5 cellular contexts compared by ENCODE assay signal in genomic region chr19:50581795-50582660, GRCh38. TPM values are rescaled to one million over a fixed set of nuclear protein-coding genes. Genes with fewer than 3 reads are reported as not detected.
"Had no signal": no experiment of that assay in that cellular context is flagged by ENCODE, and none has a peak within 500 bp of the region (broad histone marks: within the 10 kb centered on the region; RNA-seq: fewer than 3 reads in every experiment).

No MANE protein-coding gene starts in this region.

RNA-seq across cellular contexts. Expression of gene LRRC4B, which starts 13.8 kb away (rescaled TPM):
- total RNA-seq: dermis microvascular lymphatic vessel endothelial cell, glomerular endothelial cell, lung microvascular endothelial cell had no signal
- polyA plus RNA-seq: immature natural killer cell had no signal

RNA-seq across cellular contexts. Expression of gene SYT3, which starts 57.7 kb away (rescaled TPM):
- total RNA-seq: dermis microvascular lymphatic vessel endothelial cell, esophagus mucosa had no signal
